ENCODE assay signal across 8 cellular contexts in the genomic region with DNA sequence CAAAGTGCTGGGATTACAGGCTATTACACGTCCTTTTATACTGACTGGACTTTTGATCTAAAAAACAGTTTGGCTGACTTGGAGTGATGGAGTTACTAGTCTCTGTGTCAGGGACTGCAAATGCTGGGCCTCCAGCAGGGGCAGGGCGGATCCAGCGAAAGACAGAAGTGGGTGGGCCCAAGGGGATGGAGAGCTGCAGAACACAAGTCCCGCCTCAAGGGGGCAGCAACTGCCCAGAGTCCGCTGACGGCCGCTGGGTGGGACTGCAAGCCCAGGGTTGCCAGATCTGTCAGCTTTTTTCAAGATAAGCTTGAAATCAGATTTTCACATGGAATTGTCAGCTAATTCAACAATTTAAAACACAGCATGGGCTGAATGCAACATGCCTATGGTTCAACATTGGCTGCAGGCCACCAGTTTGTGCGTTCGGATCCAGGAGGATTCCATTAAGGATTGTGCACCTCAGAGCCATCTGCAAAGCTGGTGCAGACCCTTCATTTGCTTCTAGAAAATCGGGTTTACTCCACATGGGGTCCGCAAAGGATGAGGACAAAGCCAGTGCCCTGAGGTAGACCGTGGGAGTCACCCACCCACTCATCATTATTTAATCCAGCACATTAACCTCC. TPM values are rescaled to one million over a fixed set of nuclear protein-coding genes. Genes with fewer than 3 reads are reported as not detected.
A peak's percentile ranks its signal among the peaks of the same experiment; 100 is the strongest.
DNase-seq lines count a peak whose midpoint lies in the region; ATAC-seq and TF ChIP-seq lines count a peak whose summit lies in the region.

No MANE protein-coding gene starts in this region.

- TF ChIP-seq RAD21 in SK-N-SH (IDR thresholded peaks at IDR 0.05; ENCODE audit: low read length): peak; percentile 99

- WGBS in SK-N-SH (ENCODE audit: low lambda C conversion rate): 11% methylated on average over 11 of the region's 12 CpGs
- 7 to 9% methylated on average over 10 to 12 of the region's 12 CpGs for WGBS in testis, 2 donors

- no peak overlapping the region for H3K9ac ChIP-seq in SK-N-SH

- peak in 1 of 2 experiments; percentile 81; a peak in 2 of 4 replicates for TF ChIP-seq EP300 in SK-N-SH (IDR thresholded peaks at IDR 0.05; ENCODE audit: borderline replicate concordance in 1 of 2, low read depth in 1 of 2, low read length in 1 of 2)

- peak; percentile 98 for TF ChIP-seq CTCF in SK-N-SH (IDR thresholded peaks at IDR 0.05)
- peak; percentile 99 for TF ChIP-seq CTCF in osteocyte (IDR thresholded peaks at IDR 0.05)
- peak; percentile 92 to 97 (median 95) for TF ChIP-seq CTCF in testis (IDR thresholded peaks at IDR 0.05)

- H3K9me3 ChIP-seq in SK-N-SH: no peaks in the 10 kb centered on the region
- H3K9me3 ChIP-seq in testis: no peaks in the 10 kb centered on the region

- peaks cover 21% of the 10 kb centered on the region for H3K36me3 Mint-ChIP-seq in osteocyte (ENCODE audit: unreplicated experiment)

- peak; percentile 96 for DNase-seq in GM03348 (ENCODE audit: low spot score)
- DNase-seq in NCI-H128 (lab: John Stamatoyannopoulos, UW; ENCODE audit: unreplicated experiment): peak; percentile 83
- DNase-seq in SK-N-SH: peak; percentile 95
- DNase-seq in activated naive CD4-positive, alpha-beta T cell treated with Interleukin-2 at 50 U/mL for 16 hours: peak; percentile 89
- peak; percentile 82 for DNase-seq in foreskin melanocyte
- peak; percentile 97 for DNase-seq in osteocyte (ENCODE audit: extremely low spot score, unreplicated experiment)
- DNase-seq in testis: peak; percentile 92

- H3K4me1 ChIP-seq in SK-N-SH (ENCODE audit: control insufficient read depth in 1 of 2, insufficient read depth in 2 of 2, low read depth in 1 of 2, low read length in 1 of 2) (peaks cover 15 to 33% of the 10 kb centered on the region in 2 experiments; a peak in 3 of 4 replicates), testis (peaks cover 51% of the 10 kb centered on the region)

- H3K4me3 ChIP-seq in SK-N-SH (ENCODE audit: low read depth in 2 of 2, low read length in 1 of 2) (no peak overlapping the region; a peak in 1 of 4 replicates), testis (no peak overlapping the region)

- no peak overlapping the region for H2AFZ ChIP-seq in SK-N-SH (ENCODE audit: low read depth)

- intact Hi-C loops in testis (cut with DNase I; ENCODE audit: low total_unique reads): loop anchor here (5.0 to 10.0 kb wide), 2 partner anchors 102 to 249 kb away; partner anchors contain the start of gene PAFAH2

- 0 out of 2 replicates have a peak overlapping the region, but pooled peaks have one; percentile 14 for H3K4me2 ChIP-seq in SK-N-SH

- no peak for TF ChIP-seq POLR2A in testis (IDR thresholded peaks at IDR 0.05)

- peaks cover 62% of the 10 kb centered on the region for H3F3A ChIP-seq in SK-N-SH (replicated peaks; ENCODE audit: insufficient read depth)

- peak overlapping the region; percentile 79 for H3K27ac Mint-ChIP-seq in osteocyte (ENCODE audit: unreplicated experiment)

- H3K36me3 ChIP-seq in SK-N-SH (replicated peaks in 1 of 2; ENCODE audit: control insufficient read depth in 1 of 2, insufficient read depth in 2 of 2, low read length in 1 of 2) (peaks cover 30 to 37% of the 10 kb centered on the region in 2 experiments), testis (ENCODE audit: low read depth, missing control alignments) (no peaks in the 10 kb centered on the region)

- H3K9me3 Mint-ChIP-seq in osteocyte (ENCODE audit: unreplicated experiment): no peaks in the 10 kb centered on the region

- H3K4me3 Mint-ChIP-seq in osteocyte (ENCODE audit: unreplicated experiment): no peak overlapping the region

- POLR2A ChIA-PET in SK-N-SH (lab: Yijun Ruan, JAX): interaction anchor here (0.6 to 1.9 kb wide), 12 partner anchors 9 to 379 kb away, joined by 3 to 27 read pairs (median 4); partner anchors contain the start of genes EXTL1 and PAFAH2

- H3K79me2 ChIP-seq in SK-N-SH (ENCODE audit: insufficient read depth): peaks cover 60% of the 10 kb centered on the region; the same call in 1 of the 2 replicates

- peaks cover 4% of the 10 kb centered on the region; the same call in 1 of the 2 replicates for H4K20me1 ChIP-seq in SK-N-SH (ENCODE audit: insufficient read depth)

- peaks cover 58% of the 10 kb centered on the region for H3K4me1 Mint-ChIP-seq in osteocyte (ENCODE audit: unreplicated experiment)

- peak overlapping the region; percentile 64 to 69 for H3K27ac ChIP-seq in SK-N-SH (ENCODE audit: low read depth in 2 of 2, low read length in 1 of 2)
- H3K27ac ChIP-seq in testis: peak overlapping the region in 1 of 2 donors; percentile 20

- peak; percentile 81 for ATAC-seq in HG02610 (IDR thresholded peaks at IDR 0.05; ENCODE audit: unreplicated experiment)

- H3K27me3 Mint-ChIP-seq in osteocyte (ENCODE audit: unreplicated experiment): no peaks in the 10 kb centered on the region

- CTCF ChIA-PET in SK-N-SH (lab: Yijun Ruan, JAX): interaction anchor here (0.6 to 13.3 kb wide), 51 partner anchors 8 to 521 kb away, joined by 3 to 344 read pairs (median 5); partner anchors contain the start of genes EXTL1, MTFR1L, PAFAH2 and PAQR7

- H3K27me3 ChIP-seq in SK-N-SH (ENCODE audit: insufficient read depth) (no peaks in the 10 kb centered on the region), testis (no peaks in the 10 kb centered on the region)

- no peaks in the 10 kb centered on the region for H3K9me2 ChIP-seq in SK-N-SH

TF ChIP-seq in SK-N-SH, 30 proteins besides CTCF, POLR2A, EP300 and RAD21 (continues in another document):
- TF ChIP-seq MXI1 (IDR thresholded peaks at IDR 0.05; ENCODE audit: low read depth, low read length) (peak; percentile 98), TCF12 (IDR thresholded peaks at IDR 0.05) (peak; percentile 23; the same call in 1 of the 2 replicates), RCOR1 (IDR thresholded peaks at IDR 0.05; ENCODE audit: low read length) (peak; percentile 100), RFX5 (IDR thresholded peaks at IDR 0.05; ENCODE audit: low read length) (peak; percentile 55; the same call in 1 of the 2 replicates), RXRA (IDR thresholded peaks at IDR 0.05; ENCODE audit: borderline replicate concordance, low read depth) (no peak), MAX (IDR thresholded peaks at IDR 0.05; ENCODE audit: low read depth) (0 out of 2 replicates have a peak, but pooled peaks have one; percentile 46), SIN3A (IDR thresholded peaks at IDR 0.05; ENCODE audit: borderline replicate concordance, low read depth, low read length) (peak; percentile 74; the same call in 1 of the 2 replicates), POLR2AphosphoS5 (IDR thresholded peaks at IDR 0.05; ENCODE audit: low read depth, low read length) (no peak; the same call in 1 of the 2 replicates), FOSL2 (IDR thresholded peaks at IDR 0.05; ENCODE audit: borderline replicate concordance, low read depth) (no peak), CHD2 (IDR thresholded peaks at IDR 0.05; ENCODE audit: low read length, partially characterized antibody) (peak; percentile 91), GATA2 (CRISPR knock-in tag; IDR thresholded peaks at IDR 0.05) (peak; percentile 89), PBX3 (IDR thresholded peaks at IDR 0.05) (peak; percentile 30; the same call in 1 of the 2 replicates), SMC3 (IDR thresholded peaks at IDR 0.05; ENCODE audit: low read depth, low read length) (peak; percentile 97)
- TF ChIP-seq, protein P1, sequence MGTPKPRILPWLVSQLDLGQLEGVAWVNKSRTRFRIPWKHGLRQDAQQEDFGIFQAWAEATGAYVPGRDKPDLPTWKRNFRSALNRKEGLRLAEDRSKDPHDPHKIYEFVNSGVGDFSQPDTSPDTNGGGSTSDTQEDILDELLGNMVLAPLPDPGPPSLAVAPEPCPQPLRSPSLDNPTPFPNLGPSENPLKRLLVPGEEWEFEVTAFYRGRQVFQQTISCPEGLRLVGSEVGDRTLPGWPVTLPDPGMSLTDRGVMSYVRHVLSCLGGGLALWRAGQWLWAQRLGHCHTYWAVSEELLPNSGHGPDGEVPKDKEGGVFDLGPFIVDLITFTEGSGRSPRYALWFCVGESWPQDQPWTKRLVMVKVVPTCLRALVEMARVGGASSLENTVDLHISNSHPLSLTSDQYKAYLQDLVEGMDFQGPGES (IDR thresholded peaks at IDR 0.05; ENCODE audit: low read depth, low read length): 0 out of 2 replicates have a peak, but pooled peaks have one; percentile 18

RNA-seq across cellular contexts. Expression of gene STMN1, which starts 10.7 kb away (rescaled TPM):
- polyA plus RNA-seq in SK-N-SH (2012; rRNA removed) (72.8 and 143 TPM in 2 replicates), testis (ENCODE audit: insufficient read depth, low read depth, low replicate concordance) (727 TPM)
- 211 and 347 TPM in 2 replicates for polyA plus RNA-seq in SK-N-SH (2012; cell fraction: cytosol; rRNA removed)
- polyA plus RNA-seq in SK-N-SH (2012; cell fraction: nucleus; rRNA removed): 53.8 and 86.2 TPM in 2 replicates
- total RNA-seq in osteocyte (238 and 255 TPM in 2 replicates), testis (100 to 1,000 TPM; 230 to 393 TPM)

RNA-seq across cellular contexts. Expression of gene PAQR7, which starts 20.0 kb away (rescaled TPM):
- polyA plus RNA-seq in SK-N-SH (2012; rRNA removed): 5.6 and 7.0 TPM in 2 replicates
- polyA plus RNA-seq in SK-N-SH (2012; cell fraction: cytosol; rRNA removed): 3.1 and 4.9 TPM in 2 replicates
- 10.4 and 16.9 TPM in 2 replicates for polyA plus RNA-seq in SK-N-SH (2012; cell fraction: nucleus; rRNA removed)
- total RNA-seq in osteocyte: 11.0 and 11.6 TPM in 2 replicates
- 10 to 100 TPM; 92.4 to 94.8 TPM for total RNA-seq in testis
- polyA plus RNA-seq in testis (ENCODE audit: insufficient read depth, low read depth, low replicate concordance): 89.3 TPM

RNA-seq across cellular contexts. Expression of gene AUNIP, which starts 36.2 kb away (rescaled TPM):
- 1.9 TPM in 2 replicates for polyA plus RNA-seq in SK-N-SH (2012; rRNA removed)
- polyA plus RNA-seq in SK-N-SH (2012; cell fraction: cytosol; rRNA removed): 1.8 and 2.1 TPM in 2 replicates
- 1.3 and 1.4 TPM in 2 replicates for polyA plus RNA-seq in SK-N-SH (2012; cell fraction: nucleus; rRNA removed)
- total RNA-seq in osteocyte: 1.3 and 1.9 TPM in 2 replicates
- 10 to 100 TPM; 14.1 to 22.5 TPM for total RNA-seq in testis
- 28.5 TPM for polyA plus RNA-seq in testis (ENCODE audit: insufficient read depth, low read depth, low replicate concordance)
